Comparison of ENCODE assay signal across 2 cellular contexts in genomic region chr3:18580268-18580667, GRCh38.
TF ChIP-seq lines count a peak whose summit lies in the region.

No MANE protein-coding gene starts in this region.

TF ChIP-seq in GM12878, 131 proteins besides CTCF, POLR2A, EP300 and RAD21 (continued from another document):
- no peak for TF ChIP-seq MYC (IDR thresholded peaks at IDR 0.05; ENCODE audit: insufficient read depth, insufficient read length, insufficient replicate concordance, low read length, severe bottlenecking)
- no peak for TF ChIP-seq HDAC6 (IDR thresholded peaks at IDR 0.05; ENCODE audit: unreplicated experiment)
- TF ChIP-seq ATF7 (IDR thresholded peaks at IDR 0.05; ENCODE audit: low read depth): no peak
- TF ChIP-seq BRCA1 (IDR thresholded peaks at IDR 0.05; ENCODE audit: low read depth, low read length): no peak
- TF ChIP-seq HCFC1 (IDR thresholded peaks at IDR 0.05; ENCODE audit: low read length): no peak
- no peak for TF ChIP-seq CREB1 (IDR thresholded peaks at IDR 0.05; ENCODE audit: low read depth)
- no peak for TF ChIP-seq PKNOX1 (IDR thresholded peaks at IDR 0.05)
- no peak for TF ChIP-seq ZZZ3 (IDR thresholded peaks at IDR 0.05; ENCODE audit: control insufficient read depth, insufficient read length, low read depth)
- TF ChIP-seq NR2C2 (IDR thresholded peaks at IDR 0.05; ENCODE audit: borderline replicate concordance, control insufficient read depth, insufficient read length, low read depth): no peak
- no peak for TF ChIP-seq BCL3 (IDR thresholded peaks at IDR 0.05; ENCODE audit: borderline replicate concordance, insufficient read depth, low read depth, low read length, poor library complexity, severe bottlenecking)

TF ChIP-seq in GM23338, 12 proteins besides CTCF, POLR2A, EP300 and RAD21 (continued from another document):
- TF ChIP-seq REST (IDR thresholded peaks at IDR 0.05; ENCODE audit: unreplicated experiment): no peak
- TF ChIP-seq ZNF331 (CRISPR knock-in tag; IDR thresholded peaks at IDR 0.05; ENCODE audit: low read depth): no peak
- TF ChIP-seq JUNB (IDR thresholded peaks at IDR 0.05; ENCODE audit: unreplicated experiment): no peak
- no peak for TF ChIP-seq EZH2 (IDR thresholded peaks at IDR 0.05; ENCODE audit: low read depth, unreplicated experiment)
- TF ChIP-seq POLR2AphosphoS5 (IDR thresholded peaks at IDR 0.05; ENCODE audit: low read depth): no peak
TF ChIP-seq in GM23338: peak in this region for 0.
